21 cellular contexts compared by ENCODE assay signal in the genomic region with DNA sequence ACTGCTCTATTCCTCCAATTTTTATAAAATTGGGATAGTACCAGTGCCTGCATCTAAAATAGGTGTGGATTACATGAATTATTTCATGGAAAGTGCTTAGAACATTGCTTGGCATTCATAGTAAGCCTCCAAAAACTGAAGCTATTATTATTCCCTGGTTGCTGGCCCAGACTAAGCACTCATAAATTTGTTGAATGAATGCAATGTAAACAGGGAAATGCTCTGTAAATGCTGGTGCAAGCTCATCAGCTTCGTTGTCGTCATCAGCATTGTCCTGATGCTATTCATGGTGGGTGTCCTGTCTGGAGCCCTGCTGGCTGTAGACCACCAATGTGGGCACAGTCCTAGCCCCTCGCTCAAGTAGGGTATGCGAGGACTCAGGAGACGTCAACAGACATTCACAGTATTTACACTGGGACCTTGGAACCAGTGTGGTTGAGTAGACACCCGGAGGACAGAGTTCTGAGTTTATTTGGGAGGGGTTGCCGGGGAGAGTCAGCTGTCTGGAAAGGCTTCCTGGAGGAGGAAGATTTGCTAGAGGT. TPM values are rescaled to one million over a fixed set of nuclear protein-coding genes. Genes with fewer than 3 reads are reported as not detected.
DNase-seq lines count a peak whose midpoint lies in the region; ATAC-seq and TF ChIP-seq lines count a peak whose summit lies in the region.
"Had no signal": no experiment of that assay in that cellular context is flagged by ENCODE, and none has a peak within 500 bp of the region (broad histone marks: within the 10 kb centered on the region; RNA-seq: fewer than 3 reads in every experiment).

No MANE protein-coding gene starts in this region.

- peak overlapping the region; percentile 33 for H3K14ac ChIP-seq in IMR-90 (replicated peaks; ENCODE audit: low read depth, low read length)

- H2BK5ac ChIP-seq in IMR-90 (ENCODE audit: low read depth, low read length, poor library complexity, severe bottlenecking), result peak overlapping the region; percentile 70

- peaks cover 52% of the 10 kb centered on the region for H3K9me1 ChIP-seq in IMR-90 (ENCODE audit: insufficient read depth, low read length)

- CTCF ChIA-PET in IMR-90 (lab: Yijun Ruan, JAX), result interaction anchor here (0.6 to 1.0 kb wide), 2 partner anchors 123 to 332 kb away, joined by 3 to 4 read pairs; no protein-coding TSS in a partner anchor

- H3K36me3 ChIP-seq in IMR-90 (ENCODE audit: control insufficient read depth, insufficient read depth, low read length), result peaks cover 75% of the 10 kb centered on the region
- peaks cover 55% of the 10 kb centered on the region for H3K36me3 ChIP-seq in SJSA1
- H3K36me3 ChIP-seq in thyroid gland, result no peaks in the 10 kb centered on the region
- H3K36me3 ChIP-seq: BLaER1 had no signal

- no peak overlapping the region for H3K4me2 ChIP-seq in IMR-90 (ENCODE audit: low read depth, low read length)
- H3K4me2 ChIP-seq: BLaER1 had no signal

- H3K4me3 ChIP-seq in IMR-90 (ENCODE audit: insufficient read depth, low read depth, low read length) (no peak overlapping the region), SJSA1 (no peak overlapping the region), thyroid gland (replicated peaks in 1 of 3) (no peak overlapping the region)
- H3K4me3 ChIP-seq: BLaER1 had no signal

- POLR2A ChIA-PET in IMR-90 (lab: Charles Lee; ENCODE audit: unreplicated experiment), result no interaction called here

- in situ Hi-C loops in IMR-90 (cut with MboI; ENCODE audit: low sequenced_read_pairs), result no loop called here

- ATAC-seq in IMR-90 (ENCODE audit: low read depth) (peak; percentile 35), GM21390 (IDR thresholded peaks at IDR 0.05; ENCODE audit: unreplicated experiment) (no peak)
- ATAC-seq: HCT116, Right ventricle myocardium inferior had no signal

- intact Hi-C loops in IMR-90 (cut with micrococcal nuclease) (no loop called here), thyroid gland (cut with DNase I) (no loop called here)

- peak overlapping the region; percentile 75 for H2BK20ac ChIP-seq in IMR-90 (ENCODE audit: low read depth, low read length)

- H3K4me1 ChIP-seq in IMR-90 (ENCODE audit: control insufficient read depth, insufficient read depth, low read length), result peaks cover 35% of the 10 kb centered on the region
- peaks cover 66% of the 10 kb centered on the region for H3K4me1 ChIP-seq in SJSA1 (replicated peaks)
- peaks cover 11 to 25% of the 10 kb centered on the region in 2 donors for H3K4me1 ChIP-seq in thyroid gland

- dilution Hi-C loops in IMR-90 (cut with HindIII; ENCODE audit: low sequenced_read_pairs, unreplicated experiment), result no loop called here

- peak overlapping the region; percentile 85 for H2BK120ac ChIP-seq in IMR-90 (ENCODE audit: low read depth, low read length)

- H3K27me3 ChIP-seq in IMR-90 (ENCODE audit: control insufficient read depth, insufficient read depth, low read length) (no peaks in the 10 kb centered on the region), SJSA1 (replicated peaks) (no peaks in the 10 kb centered on the region), thyroid gland (no peaks in the 10 kb centered on the region)
- H3K27me3 ChIP-seq: BLaER1 had no signal

- H3K9ac ChIP-seq in IMR-90 (ENCODE audit: low read depth, low read length), result no peak overlapping the region
- H3K9ac ChIP-seq: BLaER1 had no signal

- TF ChIP-seq POLR2A in IMR-90 (IDR thresholded peaks at IDR 0.05; ENCODE audit: low read depth, low read length), result no peak
- TF ChIP-seq POLR2A in thyroid gland (IDR thresholded peaks at IDR 0.05), result no peak

- H3K9me3 ChIP-seq in IMR-90 (ENCODE audit: control insufficient read depth, insufficient read depth, low read length) (no peaks in the 10 kb centered on the region), SJSA1 (replicated peaks) (no peaks in the 10 kb centered on the region), thyroid gland (no peaks in the 10 kb centered on the region)
- H3K9me3 ChIP-seq: BLaER1 had no signal

- BruUV-seq in IMR-90 (replicated peaks; lab: Mats Ljungman, UMichigan), result no TSS peak

- peak overlapping the region; percentile 73 for H2AFZ ChIP-seq in IMR-90 (replicated peaks; ENCODE audit: low read length, poor library complexity)

- H4K20me1 ChIP-seq in IMR-90 (ENCODE audit: insufficient read depth, low read length), result peaks cover 38% of the 10 kb centered on the region
- H4K20me1 ChIP-seq: BLaER1 had no signal

- WGBS in IMR-90 (ENCODE audit: extremely low coverage in 2 of 2, insufficient read length in 1 of 2), 2 experiments, result 44% methylated on average over 2 of the region's 7 CpGs; no CpG with 5 or more reads in 1 of the 2 experiments
- 67 to 72% methylated on average over 6 to 7 of the region's 7 CpGs for WGBS in thyroid gland, 2 donors

- H3K18ac ChIP-seq in IMR-90 (ENCODE audit: low read depth, low read length), result peak overlapping the region; percentile 1; the same call in 1 of the 2 replicates

- peak overlapping the region; percentile 91 for H3K4ac ChIP-seq in IMR-90 (ENCODE audit: low read depth, low read length)

- H3K56ac ChIP-seq in IMR-90 (ENCODE audit: extremely low read depth, insufficient read depth, low read length), result 0 out of 2 replicates have a peak overlapping the region, but pooled peaks have one; percentile 21

- TF ChIP-seq CTCF in IMR-90 (conservative IDR thresholded peaks at IDR 0.05; ENCODE audit: low read depth, low read length) (no peak), thyroid gland (IDR thresholded peaks at IDR 0.05) (no peak)

- peak overlapping the region; percentile 6 to 87; a peak in 2 of 4 replicates for H4K8ac ChIP-seq in IMR-90 (ENCODE audit: low read depth in 2 of 2, low read length in 2 of 2)

- 0 out of 2 replicates have a peak overlapping the region, but pooled peaks have one; percentile 27 for H4K5ac ChIP-seq in IMR-90 (ENCODE audit: low read depth, low read length)

- no peak for TF ChIP-seq RAD21 in IMR-90 (IDR thresholded peaks at IDR 0.05; ENCODE audit: low read length)

- H2BK15ac ChIP-seq in IMR-90 (ENCODE audit: low read depth, low read length), result no peak overlapping the region

- H4K91ac ChIP-seq in IMR-90 (ENCODE audit: insufficient read depth, low read depth, low read length), result peak overlapping the region; percentile 83

- H3K79me1 ChIP-seq in IMR-90 (ENCODE audit: low read depth in 1 of 2, low read length in 2 of 2), result peaks cover 57 to 90% of the 10 kb centered on the region in 2 experiments

- H3K27ac ChIP-seq in IMR-90 (ENCODE audit: insufficient read depth, low read length) (peak overlapping the region; percentile 16), SJSA1 (peak overlapping the region; percentile 82), thyroid gland (peak overlapping the region in 2 of 3 donors; percentile 35 to 69)
- H3K27ac ChIP-seq: BLaER1 had no signal

- peak overlapping the region; percentile 86 for H2AK5ac ChIP-seq in IMR-90 (ENCODE audit: low read depth, low read length)

- H3K23ac ChIP-seq in IMR-90 (ENCODE audit: low read depth, low read length), result peak overlapping the region; percentile 88; the same call in 1 of the 2 replicates

- H2AK9ac ChIP-seq in IMR-90 (replicated peaks; ENCODE audit: low read depth, low read length, poor library complexity), result peak overlapping the region; percentile 62

- DNase-seq in AG08396 (ENCODE audit: low spot score) (peak; percentile 51), IMR-90 (peak; percentile 53), SJSA1 (ENCODE audit: low read depth in 1 of 2, low spot score in 2 of 2) (peak; percentile 94 to 96), thyroid gland (no peak), GM19240 (ENCODE audit: insufficient read length, low spot score) (no peak), SIG-M5 treated with dmso at 0.1 percent for 504 hours (lab: John Stamatoyannopoulos, UW; ENCODE audit: unreplicated experiment) (no peak)
- DNase-seq: CD4-positive, alpha-beta T cell; DMS53; GDM1; MV-4-11; NCI-H1694 treated with DMSO at 0.1 percent for 48 hours; NCI-H774 had no signal

TF ChIP-seq in IMR-90, 13 proteins besides CTCF, POLR2A, EP300 and RAD21 (continues in another document):
- TF ChIP-seq BHLHE40 (IDR thresholded peaks at IDR 0.05; ENCODE audit: low read depth, low read length) (no peak), CEBPB (IDR thresholded peaks at IDR 0.05; ENCODE audit: low read depth, low read length) (no peak), FOS (IDR thresholded peaks at IDR 0.05; ENCODE audit: low read depth, low read length) (no peak; the same call in 1 of the 2 replicates), MXI1 (IDR thresholded peaks at IDR 0.05; ENCODE audit: borderline replicate concordance, low read depth, low read length) (no peak), SMC3 (IDR thresholded peaks at IDR 0.05; ENCODE audit: low read depth, low read length) (no peak), ELK1 (IDR thresholded peaks at IDR 0.05; ENCODE audit: borderline replicate concordance, low read depth, low read length) (no peak), NFE2L2 (IDR thresholded peaks at IDR 0.05; ENCODE audit: low read depth, low read length) (no peak), MAFK (IDR thresholded peaks at IDR 0.05; ENCODE audit: low read depth, low read length) (no peak), CHD1 (IDR thresholded peaks at IDR 0.05; ENCODE audit: low read depth, low read length) (no peak)

RNA-seq across cellular contexts. Expression of gene BDKRB2, which starts 16.5 kb away (rescaled TPM):
- 60.5 and 73.1 TPM in 2 replicates for total RNA-seq in IMR-90 (2012; rRNA removed)
- 52.1 and 60.9 TPM in 2 replicates for polyA plus RNA-seq in IMR-90 (2012; rRNA removed)
- polyA plus RNA-seq in IMR-90 (2012; cell fraction: cytosol; rRNA removed), result 32.4 and 87.1 TPM in 2 replicates
- 63.4 and 68.9 TPM in 2 replicates for polyA plus RNA-seq in IMR-90 (2012; cell fraction: nucleus; rRNA removed; ENCODE audit: low replicate concordance)
- total RNA-seq in SJSA1 (2014; rRNA removed; shearing (Covaris generic)), result 21.6 and 28.2 TPM in 2 replicates
- 1 to 10 TPM; 3.2 to 9.9 (median 5.3) TPM for total RNA-seq in thyroid gland
- total RNA-seq: CD4-positive, alpha-beta T cell; NCI-H460 had no signal
- polyA plus RNA-seq: IgD-negative memory B cell had no signal

RNA-seq across cellular contexts. Expression of gene BDKRB1, which starts 34.8 kb away (rescaled TPM):
- total RNA-seq in IMR-90 (2012; rRNA removed), result 51.4 and 56.5 TPM in 2 replicates
- polyA plus RNA-seq in IMR-90 (2012; rRNA removed), result 130 and 142 TPM in 2 replicates
- 48.1 and 276 TPM in 2 replicates for polyA plus RNA-seq in IMR-90 (2012; cell fraction: cytosol; rRNA removed)
- 226 and 290 TPM in 2 replicates for polyA plus RNA-seq in IMR-90 (2012; cell fraction: nucleus; rRNA removed; ENCODE audit: low replicate concordance)
- 0.34 and 10.3 TPM in 2 replicates for total RNA-seq in SJSA1 (2014; rRNA removed; shearing (Covaris generic))
- total RNA-seq in thyroid gland, result 1 to 10 TPM in 1 of 4 donors, under 1 TPM in 2, not detected in 1; 0.78 to 1.0 (median 0.94) TPM
- total RNA-seq: A673; CD4-positive, alpha-beta T cell; H1; NCI-H460; OCI-LY7; Right ventricle myocardium inferior had no signal
- polyA plus RNA-seq: IgD-negative memory B cell had no signal

Comparison
In these comparisons a context has a peak if more than half of its experiments do, and no peak if none do; other contexts are left out.
1. DNase-seq: peak in AG08396 (single experiment), IMR-90 (single experiment) and SJSA1 (2 of 2); none in thyroid gland (0 of 2), GM19240 (single experiment) and SIG-M5 treated with dmso at 0.1 percent for 504 hours (single experiment).
2. H3K27ac ChIP-seq: peak in every context shown above with its lines; median percentile 82 in SJSA1; 52 in thyroid gland; 16 in IMR-90.